ENCODE assay signal across 7 cellular contexts in the genomic region with DNA sequence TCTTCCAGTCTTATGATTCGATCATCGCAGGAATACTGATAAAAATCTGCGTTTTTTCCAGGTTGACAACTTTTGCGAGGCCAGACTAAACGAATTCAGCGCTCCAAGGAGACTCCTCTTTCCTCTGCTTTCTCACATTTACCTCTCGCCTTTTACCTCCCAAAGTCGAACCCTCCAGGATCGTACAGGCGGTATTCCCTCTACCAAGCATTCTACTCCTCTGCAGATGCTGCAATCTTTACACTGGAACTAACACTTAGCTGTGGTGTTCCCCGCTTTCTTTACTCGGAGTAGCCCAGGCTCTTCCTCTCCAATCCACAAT.
A peak's percentile ranks its signal among the peaks of the same experiment; 100 is the strongest.
DNase-seq lines count a peak whose midpoint lies in the region; ATAC-seq and TF ChIP-seq lines count a peak whose summit lies in the region.

No MANE protein-coding gene starts in this region.

- TF ChIP-seq CTCF in tibial artery (IDR thresholded peaks at IDR 0.05): no peak

- DNase-seq in adipocyte (ENCODE audit: low read depth) (no peak), tibial artery (no peak), NCI-H1092 treated with DMSO at 0.1 percent for 48 hours (lab: John Stamatoyannopoulos, UW) (no peak), putamen (ENCODE audit: low spot score) (no peak)

- peaks cover 12% of the 10 kb centered on the region for H3K36me3 ChIP-seq in adipocyte (ENCODE audit: control insufficient read depth, insufficient read depth, low read length, severe bottlenecking)
- peaks cover 4 to 14% (median 5%) of the 10 kb centered on the region in 3 donors for H3K36me3 ChIP-seq in tibial artery

- H3K27ac ChIP-seq in layer of hippocampus (ENCODE audit: low read depth, low read length) (peak overlapping the region; percentile 94), tibial artery (peak overlapping the region; percentile 83 to 91)

- peaks cover 46% of the 10 kb centered on the region for H3K4me1 ChIP-seq in adipocyte (ENCODE audit: control insufficient read depth, insufficient read depth, low read length)
- H3K4me1 ChIP-seq in tibial artery: peaks cover 0 to 49% (median 29%) of the 10 kb centered on the region in 4 donors

- intact Hi-C loops in tibial artery (cut with DNase I; ENCODE audit: low total_unique reads): no loop called here

- no peaks in the 10 kb centered on the region for H3K27me3 ChIP-seq in adipocyte (replicated peaks; ENCODE audit: control insufficient read depth, insufficient read depth, low read length)
- H3K27me3 ChIP-seq in layer of hippocampus (ENCODE audit: control insufficient read depth, insufficient read depth, low read length): no peaks in the 10 kb centered on the region
- H3K27me3 ChIP-seq in tibial artery: no peaks in the 10 kb centered on the region

- H3K9ac ChIP-seq in adipocyte (ENCODE audit: low read length): peak overlapping the region; percentile 95

- no peaks in the 10 kb centered on the region for H3K9me3 ChIP-seq in adipocyte (ENCODE audit: control insufficient read depth, low read length)
- no peaks in the 10 kb centered on the region for H3K9me3 ChIP-seq in tibial artery

- peak overlapping the region; percentile 95 for H3K4me3 ChIP-seq in adipocyte (ENCODE audit: low read length)
- H3K4me3 ChIP-seq in tibial artery: peak overlapping the region; percentile 80 to 87

- ATAC-seq in GM19372 (IDR thresholded peaks at IDR 0.05; ENCODE audit: low read depth, unreplicated experiment) (peak; percentile 7), HG03066 (IDR thresholded peaks at IDR 0.05; ENCODE audit: low read depth, unreplicated experiment) (peak; percentile 16)
